Comparison of ENCODE assay signal across 15 cellular contexts in the genomic region with DNA sequence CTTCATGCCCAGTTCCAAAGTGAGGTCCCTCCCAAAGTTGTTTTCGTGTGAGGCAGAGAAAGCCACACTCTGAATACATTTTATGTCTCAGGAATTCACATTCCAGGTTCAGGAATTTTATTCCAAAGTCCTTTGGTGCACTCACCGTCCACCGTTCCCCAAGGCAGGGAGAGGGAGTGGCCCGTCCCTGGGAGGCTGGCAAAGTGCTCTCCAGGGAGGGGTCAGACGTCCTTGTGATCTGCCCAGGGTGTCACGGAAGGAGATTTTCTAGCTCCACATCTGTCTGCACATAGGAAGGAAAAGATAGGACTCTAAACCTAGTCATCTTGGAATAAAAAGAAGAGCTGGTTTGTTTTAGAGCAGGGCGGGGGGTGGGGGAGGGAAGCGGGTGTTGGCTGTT. TPM values are rescaled to one million over a fixed set of nuclear protein-coding genes. Genes with fewer than 3 reads are reported as not detected.
A peak's percentile ranks its signal among the peaks of the same experiment; 100 is the strongest.
DNase-seq lines count a peak whose midpoint lies in the region; ATAC-seq and TF ChIP-seq lines count a peak whose summit lies in the region.
"Had no signal": no experiment of that assay in that cellular context is flagged by ENCODE, and none has a peak within 500 bp of the region (broad histone marks: within the 10 kb centered on the region; RNA-seq: fewer than 3 reads in every experiment).

No MANE protein-coding gene starts in this region.

- peak overlapping the region; percentile 73 to 99 for H3K27ac Mint-ChIP-seq in effector memory CD8-positive, alpha-beta T cell
- no peak overlapping the region for H3K27ac Mint-ChIP-seq in T-helper 2 cell treated with Interferon-gamma antibody and Interleukin-4, amounts not matched to agents 5 μg/mL and 100 μg/mL, for 36 hours

- H3K27me3 Mint-ChIP-seq in effector memory CD8-positive, alpha-beta T cell = no peaks in the 10 kb centered on the region
- H3K27me3 Mint-ChIP-seq in T-helper 2 cell treated with Interferon-gamma antibody and Interleukin-4, amounts not matched to agents 5 μg/mL and 100 μg/mL, for 36 hours (ENCODE audit: low read depth) = no peaks in the 10 kb centered on the region

- H2AFZ ChIP-seq in osteoblast (ENCODE audit: low read length) = no peak overlapping the region

- H3K4me3 ChIP-seq in osteoblast (ENCODE audit: insufficient read depth, low read length) = no peak overlapping the region
- H3K4me3 ChIP-seq: adrenal gland had no signal

- no peak for ATAC-seq in effector memory CD8-positive, alpha-beta T cell (replicated peaks)
- no peak for ATAC-seq in HG03045 (IDR thresholded peaks at IDR 0.05; ENCODE audit: unreplicated experiment)
- ATAC-seq: activated CD4-positive, CD25-positive, alpha-beta regulatory T cell treated with anti-CD3 and anti-CD28 coated beads, Interleukin-2, amount 50 U/mL, for 24 hours had no signal

- peaks cover 46 to 56% of the 10 kb centered on the region in 2 donors for H3K4me1 Mint-ChIP-seq in effector memory CD8-positive, alpha-beta T cell (ENCODE audit: low read depth in 2 of 2)
- peaks cover 29% of the 10 kb centered on the region for H3K4me1 Mint-ChIP-seq in T-helper 2 cell treated with Interferon-gamma antibody and Interleukin-4, amounts not matched to agents 5 μg/mL and 100 μg/mL, for 36 hours (ENCODE audit: low read depth)

- no peaks in the 10 kb centered on the region for H3K9me3 ChIP-seq in osteoblast (ENCODE audit: low read depth, low read length)
- H3K9me3 ChIP-seq: adrenal gland, BE2C had no signal

- no peaks in the 10 kb centered on the region for H3K9me3 Mint-ChIP-seq in effector memory CD8-positive, alpha-beta T cell
- peaks cover 6% of the 10 kb centered on the region for H3K9me3 Mint-ChIP-seq in T-helper 2 cell treated with Interferon-gamma antibody and Interleukin-4, amounts not matched to agents 5 μg/mL and 100 μg/mL, for 36 hours
- H3K9me3 Mint-ChIP-seq: neural crest cell had no signal

- DNase-seq in AG20443 (ENCODE audit: low spot score) = peak; percentile 48
- DNase-seq in GM20000 (ENCODE audit: low spot score) = peak; percentile 16
- DNase-seq in effector memory CD8-positive, alpha-beta T cell = no peak
- peak; percentile 69 for DNase-seq in osteoblast (ENCODE audit: insufficient read length, low spot score, missing footprints)
- DNase-seq in NCI-H2107 (lab: John Stamatoyannopoulos, UW) = no peak
- no peak for DNase-seq in stimulated activated CD4-positive, alpha-beta T cell treated with anti-CD3 and anti-CD28 coated beads, Interleukin-4, amount 100 ng/mL, for 1 hour
- no peak for DNase-seq in T-helper 2 cell treated with Interferon-gamma antibody and Interleukin-4, amounts not matched to agents 5 μg/mL and 100 μg/mL, for 36 hours (ENCODE audit: low spot score)
- DNase-seq: BE2C, cerebellar nuclear complex, DMS153, GOT3 had no signal

- no peak overlapping the region for H3K27ac ChIP-seq in osteoblast (ENCODE audit: low read depth, low read length)

- peaks cover 98% of the 10 kb centered on the region for H3K36me3 Mint-ChIP-seq in effector memory CD8-positive, alpha-beta T cell (ENCODE audit: insufficient read depth)
- H3K36me3 Mint-ChIP-seq in T-helper 2 cell treated with Interferon-gamma antibody and Interleukin-4, amounts not matched to agents 5 μg/mL and 100 μg/mL, for 36 hours (ENCODE audit: low read depth) = peaks cover 69% of the 10 kb centered on the region

- peaks cover 28% of the 10 kb centered on the region for H4K20me1 ChIP-seq in osteoblast (ENCODE audit: insufficient read depth, low read length)

- no peaks in the 10 kb centered on the region for H3K27me3 ChIP-seq in osteoblast (ENCODE audit: insufficient read depth, low read length)
- H3K27me3 ChIP-seq: adrenal gland, BE2C had no signal

- H3K79me2 ChIP-seq in osteoblast (ENCODE audit: insufficient read depth, low read length) = peaks cover 72% of the 10 kb centered on the region

- no peak overlapping the region for H3K4me3 Mint-ChIP-seq in effector memory CD8-positive, alpha-beta T cell
- H3K4me3 Mint-ChIP-seq in T-helper 2 cell treated with Interferon-gamma antibody and Interleukin-4, amounts not matched to agents 5 μg/mL and 100 μg/mL, for 36 hours = no peak overlapping the region
- H3K4me3 Mint-ChIP-seq: neural crest cell had no signal

- peaks cover 7% of the 10 kb centered on the region for H3K36me3 ChIP-seq in osteoblast (ENCODE audit: insufficient read depth, low read length)

- no peak overlapping the region for H3K4me2 ChIP-seq in osteoblast (ENCODE audit: insufficient read depth, low read length)

- peaks cover 5% of the 10 kb centered on the region for H3K4me1 ChIP-seq in osteoblast (ENCODE audit: insufficient read depth, low read length)

- no peak for TF ChIP-seq CTCF in GM20000 (IDR thresholded peaks at IDR 0.05; ENCODE audit: extremely low read depth, missing control alignments)
- no peak for TF ChIP-seq CTCF in osteoblast (IDR thresholded peaks at IDR 0.05; ENCODE audit: extremely low read depth, low read depth, low read length)

RNA-seq across cellular contexts. Expression of gene KLF13, which starts 47.9 kb away (rescaled TPM):
- 53.3 and 58.6 TPM in 2 replicates for total RNA-seq in osteoblast

Comparison
In these comparisons a context has a peak if more than half of its experiments do, and no peak if none do; other contexts are left out.
1. DNase-seq: peak in AG20443 (single experiment), GM20000 (single experiment) and osteoblast (single experiment); none in effector memory CD8-positive, alpha-beta T cell (0 of 3), NCI-H2107 (single experiment), stimulated activated CD4-positive, alpha-beta T cell treated with anti-CD3 and anti-CD28 coated beads, Interleukin-4, amount 100 ng/mL, for 1 hour (single experiment) and T-helper 2 cell treated with Interferon-gamma antibody and Interleukin-4, amounts not matched to agents 5 μg/mL and 100 μg/mL, for 36 hours (single experiment).